2 cellular contexts compared by ENCODE assay signal in genomic region chr3:11221818-11222217, GRCh38.
TF ChIP-seq lines count a peak whose summit lies in the region.

No MANE protein-coding gene starts in this region.

TF ChIP-seq in HEK293, 187 proteins besides CTCF, POLR2A, EP300 and RAD21:
- TF ChIP-seq ZNF639 (tag by site-specific recombination; IDR thresholded peaks at IDR 0.05) (no peak), EGR2 (tag by site-specific recombination; IDR thresholded peaks at IDR 0.05; ENCODE audit: low read depth) (peak; percentile 28; the same call in 1 of the 2 replicates), ZNF707 (tag by site-specific recombination; IDR thresholded peaks at IDR 0.05) (no peak), ZNF529 (tag by site-specific recombination; IDR thresholded peaks at IDR 0.05; ENCODE audit: insufficient replicate concordance) (no peak), OVOL3 (tag by site-specific recombination; IDR thresholded peaks at IDR 0.05) (no peak)

TF ChIP-seq in endothelial cell of umbilical vein, 7 proteins besides CTCF, POLR2A, EP300 and RAD21 (continued from another document):
- TF ChIP-seq MAX (IDR thresholded peaks at IDR 0.05; ENCODE audit: insufficient read depth, insufficient read length) (no peak), GATA2 (IDR thresholded peaks at IDR 0.05; ENCODE audit: insufficient read depth, insufficient read length, low read depth, low read length) (no peak), FOS (IDR thresholded peaks at IDR 0.05; ENCODE audit: borderline replicate concordance, insufficient read depth, low read length) (no peak), POLR2AphosphoS5 (IDR thresholded peaks at IDR 0.05; ENCODE audit: insufficient read depth, low read depth, low read length) (no peak), JUN (IDR thresholded peaks at IDR 0.05; ENCODE audit: borderline replicate concordance, insufficient read depth, insufficient read length, low read depth) (no peak)
